ENCODE assay signal across 25 cellular contexts in the genomic region with DNA sequence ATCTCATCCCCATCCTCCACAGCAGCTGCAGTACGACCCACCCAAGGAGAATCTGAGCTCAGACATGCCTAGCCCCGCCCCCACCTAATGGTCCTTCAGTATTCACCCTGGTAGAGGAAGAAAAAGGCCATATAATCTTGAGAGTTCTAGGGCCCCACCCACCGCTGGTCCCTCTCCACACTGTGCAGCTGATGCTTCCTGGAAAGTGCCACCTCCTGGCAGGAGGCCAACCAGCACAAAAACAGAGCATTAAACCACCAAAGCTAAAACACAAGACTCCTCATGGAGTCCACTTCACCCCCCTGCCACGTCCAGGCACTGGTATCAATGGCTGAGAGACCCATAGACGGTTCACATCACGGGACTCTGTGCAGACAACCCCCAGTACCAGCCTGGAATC. TPM values are rescaled to one million over a fixed set of nuclear protein-coding genes. Genes with fewer than 3 reads are reported as not detected.
"Had no signal": no experiment of that assay in that cellular context is flagged by ENCODE, and none has a peak within 500 bp of the region (broad histone marks: within the 10 kb centered on the region; RNA-seq: fewer than 3 reads in every experiment).

No MANE protein-coding gene starts in this region.

- H3K27me3 ChIP-seq: foreskin keratinocyte, pancreas, stomach, transverse colon had no signal

- H3K27ac ChIP-seq: foreskin keratinocyte, pancreas, stomach, thoracic aorta, transverse colon had no signal

- FAIRE-seq: endothelial cell of umbilical vein, pancreas, small intestine had no signal

- DNase-seq: effector CD4-positive, alpha-beta T cell; endodermal cell; erythroblast; foreskin keratinocyte; left ventricle myocardium superior; mesenchymal stem cell; midbrain; naive B cell; occipital lobe; small intestine; stimulated activated CD4-positive, alpha-beta T cell treated with anti-CD3 and anti-CD28 coated beads, Interleukin-12 subunit alpha, Interleukin-12 subunit beta, amount 100 ng/mL, for 4 hours; stimulated activated naive CD4-positive, alpha-beta T cell; stomach; substantia nigra; transverse colon had no signal

- H3K36me3 ChIP-seq: pancreas, stomach, thoracic aorta, transverse colon had no signal

- H3K9me3 ChIP-seq: pancreas, thoracic aorta, transverse colon had no signal

- ATAC-seq: foreskin keratinocyte, left colon, left ventricle myocardium superior, pancreas, right cardiac atrium had no signal

- H3K4me3 ChIP-seq: lung, pancreas, stomach, thoracic aorta, transverse colon had no signal

- H3K4me1 ChIP-seq: foreskin keratinocyte, pancreas, stomach, transverse colon had no signal

RNA-seq across cellular contexts. Expression of a gene that starts 40.7 kb away (rescaled TPM):
- total RNA-seq: dermis microvascular lymphatic vessel endothelial cell, endodermal cell, endothelial cell of umbilical vein, foreskin keratinocyte, kidney epithelial cell, left colon, left ventricle myocardium superior, pancreas, progenitor cell of endocrine pancreas, right cardiac atrium, thoracic aorta, transverse colon, ureter had no signal
- polyA plus RNA-seq: endothelial cell of umbilical vein, foreskin keratinocyte, right cardiac atrium, small intestine, stomach had no signal
